8 cellular contexts compared by ENCODE assay signal in the genomic region with DNA sequence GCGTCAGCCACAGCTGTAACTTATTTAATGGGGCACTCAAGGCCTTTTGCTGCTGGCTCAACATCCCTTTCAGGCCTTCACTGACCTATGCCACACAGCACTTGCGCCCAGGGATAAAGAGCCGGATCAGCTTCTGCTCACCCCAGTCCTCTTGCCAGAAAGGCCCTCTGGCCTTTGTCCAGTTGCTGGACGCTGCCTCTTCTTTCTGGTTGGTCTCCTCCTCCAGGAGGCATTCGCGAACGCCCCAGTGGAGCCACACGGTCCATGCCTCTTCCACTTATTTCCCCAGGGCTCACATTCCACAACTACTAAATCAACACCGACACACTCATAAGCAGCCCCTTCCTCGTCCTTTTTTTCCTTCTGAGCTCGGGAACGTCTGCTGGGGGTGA. TPM values are rescaled to one million over a fixed set of nuclear protein-coding genes. Genes with fewer than 3 reads are reported as not detected.
A peak's percentile ranks its signal among the peaks of the same experiment; 100 is the strongest.
DNase-seq lines count a peak whose midpoint lies in the region; ATAC-seq and TF ChIP-seq lines count a peak whose summit lies in the region.

No MANE protein-coding gene starts in this region.

- H3K27me3 Mint-ChIP-seq in activated CD8-positive, alpha-beta memory T cell treated with anti-CD3 and anti-CD28 coated beads, Interleukin-2, amount 10 ng/mL, durations not matched to agents 7 days and 5 days: no peaks in the 10 kb centered on the region

- peak overlapping the region; percentile 96 for H3K4me2 ChIP-seq in hepatocyte

- peak overlapping the region; percentile 67 for H3K27ac Mint-ChIP-seq in activated CD8-positive, alpha-beta memory T cell treated with anti-CD3 and anti-CD28 coated beads, Interleukin-2, amount 10 ng/mL, durations not matched to agents 7 days and 5 days

- peak overlapping the region; percentile 57 for H3K9ac ChIP-seq in rectal smooth muscle tissue (ENCODE audit: low read length)

- H3K27ac ChIP-seq in adipose tissue (ENCODE audit: low read depth, low read length) (peak overlapping the region; percentile 35), hepatocyte (peak overlapping the region; percentile 99), rectal smooth muscle tissue (ENCODE audit: low read depth, low read length) (peak overlapping the region; percentile 89)

- WGBS in adipose tissue, 3 donors: 3 to 10% (median 9%) methylated on average over 12 of the region's 12 CpGs
- 15% methylated on average over 12 of the region's 12 CpGs for WGBS in hepatocyte (ENCODE audit: low lambda C conversion rate, missing lambda C conversion rate)

- H3K4me1 Mint-ChIP-seq in activated CD8-positive, alpha-beta memory T cell treated with anti-CD3 and anti-CD28 coated beads, Interleukin-2, amount 10 ng/mL, durations not matched to agents 7 days and 5 days: peaks cover 18% of the 10 kb centered on the region

- CTCF ChIA-PET in activated CD8-positive, alpha-beta memory T cell treated with anti-CD3 and anti-CD28 coated beads, Interleukin-2, amount 10 ng/mL, durations not matched to agents 7 days and 5 days (lab: Charles Lee): interaction anchor here (1.4 kb wide), 2 partner anchors 9 to 178 kb away, joined by 3 read pairs; no protein-coding TSS in a partner anchor

- H4K20me1 ChIP-seq in hepatocyte (ENCODE audit: insufficient read depth, poor library complexity, severe bottlenecking): no peaks in the 10 kb centered on the region

- peak overlapping the region; percentile 93 for H3K4me3 ChIP-seq in hepatocyte
- H3K4me3 ChIP-seq in rectal smooth muscle tissue (ENCODE audit: low read length): peak overlapping the region; percentile 87

- H3K4me3 Mint-ChIP-seq in activated CD8-positive, alpha-beta memory T cell treated with anti-CD3 and anti-CD28 coated beads, Interleukin-2, amount 10 ng/mL, durations not matched to agents 7 days and 5 days: peak overlapping the region; percentile 69

- TF ChIP-seq CTCF in hepatocyte (IDR thresholded peaks at IDR 0.05; ENCODE audit: poor library complexity): no peak

- no peak for ATAC-seq in activated CD8-positive, alpha-beta memory T cell treated with anti-CD3 and anti-CD28 coated beads, Interleukin-2, amount 10 ng/mL, durations not matched to agents 7 days and 5 days
- ATAC-seq in GM18498 (IDR thresholded peaks at IDR 0.05; ENCODE audit: unreplicated experiment) (no peak), GM18858 (IDR thresholded peaks at IDR 0.05; ENCODE audit: unreplicated experiment) (no peak)

- peaks cover 18% of the 10 kb centered on the region for H3K9me3 ChIP-seq in hepatocyte (ENCODE audit: low read depth)

- peak overlapping the region; percentile 99 for H2AFZ ChIP-seq in hepatocyte

- peaks cover 44% of the 10 kb centered on the region for H3K79me2 ChIP-seq in hepatocyte

- no peaks in the 10 kb centered on the region for H3K27me3 ChIP-seq in hepatocyte
- H3K27me3 ChIP-seq in rectal smooth muscle tissue (ENCODE audit: control insufficient read depth, insufficient read depth, low read length): no peaks in the 10 kb centered on the region

- H3K4me1 ChIP-seq in hepatocyte (ENCODE audit: insufficient read depth): peaks cover 18% of the 10 kb centered on the region
- H3K4me1 ChIP-seq in rectal smooth muscle tissue (ENCODE audit: control insufficient read depth, insufficient read depth, low read length): peaks cover 5% of the 10 kb centered on the region

- peaks cover 4% of the 10 kb centered on the region for H3K9me3 Mint-ChIP-seq in activated CD8-positive, alpha-beta memory T cell treated with anti-CD3 and anti-CD28 coated beads, Interleukin-2, amount 10 ng/mL, durations not matched to agents 7 days and 5 days (ENCODE audit: low read depth)

- DNase-seq in activated CD8-positive, alpha-beta memory T cell treated with anti-CD3 and anti-CD28 coated beads, Interleukin-2, amount 10 ng/mL, durations not matched to agents 7 days and 5 days: no peak
- no peak for DNase-seq in activated CD8-positive, alpha-beta memory T cell treated with anti-CD3 and anti-CD28 coated beads for 24 hours
- peak; percentile 58 for DNase-seq in hepatocyte (ENCODE audit: low spot score)
- DNase-seq in NCI-H2196 treated with DMSO at 0.1 percent for 48 hours (lab: John Stamatoyannopoulos, UW; ENCODE audit: unreplicated experiment): no peak

- H3K36me3 ChIP-seq in hepatocyte (replicated peaks; ENCODE audit: insufficient read depth, low read depth): peaks cover 4% of the 10 kb centered on the region
- H3K36me3 ChIP-seq in rectal smooth muscle tissue (ENCODE audit: control insufficient read depth, insufficient read depth, low read length): no peaks in the 10 kb centered on the region

- no peaks in the 10 kb centered on the region for H3K9me2 ChIP-seq in hepatocyte (replicated peaks; ENCODE audit: insufficient read depth)

- H3K36me3 Mint-ChIP-seq in activated CD8-positive, alpha-beta memory T cell treated with anti-CD3 and anti-CD28 coated beads, Interleukin-2, amount 10 ng/mL, durations not matched to agents 7 days and 5 days: peaks cover 16% of the 10 kb centered on the region

RNA-seq across cellular contexts. Expression of gene ZNF329, which starts 3.7 kb away (rescaled TPM):
- total RNA-seq in activated CD8-positive, alpha-beta memory T cell treated with anti-CD3 and anti-CD28 coated beads, Interleukin-2, amount 10 ng/mL, durations not matched to agents 7 days and 5 days: 1 to 10 TPM; 4.0 to 4.6 TPM
- polyA plus RNA-seq in adipose tissue: 1 to 10 TPM; 2.3 to 5.8 (median 3.0) TPM
- 17.0 and 18.4 TPM in 2 replicates for total RNA-seq in hepatocyte
- polyA plus RNA-seq in hepatocyte: 1.8 and 2.8 TPM in 2 replicates

RNA-seq across cellular contexts. Expression of gene ZNF274, which starts 28.6 kb away (rescaled TPM):
- 10 to 100 TPM; 30.1 to 36.0 TPM for total RNA-seq in activated CD8-positive, alpha-beta memory T cell treated with anti-CD3 and anti-CD28 coated beads, Interleukin-2, amount 10 ng/mL, durations not matched to agents 7 days and 5 days
- 10 to 100 TPM in 2 of 3 donors, 1 to 10 TPM in 1; 9.5 to 12.4 (median 11.0) TPM for polyA plus RNA-seq in adipose tissue
- 28.1 and 28.8 TPM in 2 replicates for total RNA-seq in hepatocyte
- polyA plus RNA-seq in hepatocyte: 29.0 and 30.8 TPM in 2 replicates

RNA-seq across cellular contexts. Expression of gene ZSCAN18, which starts 56.3 kb away (rescaled TPM):
- 10 to 100 TPM; 15.9 to 24.8 TPM for total RNA-seq in activated CD8-positive, alpha-beta memory T cell treated with anti-CD3 and anti-CD28 coated beads, Interleukin-2, amount 10 ng/mL, durations not matched to agents 7 days and 5 days
- polyA plus RNA-seq in adipose tissue (10 to 100 TPM; 25.7 to 32.7 (median 32.0) TPM), hepatocyte (51.8 and 59.1 TPM in 2 replicates)
- total RNA-seq in hepatocyte: 30.4 and 49.8 TPM in 2 replicates

Comparison
In these comparisons a context has a peak if more than half of its experiments do, and no peak if none do; other contexts are left out.
1. H3K27ac ChIP-seq: peak in every context shown above with its lines; median percentile 99 in hepatocyte; 89 in rectal smooth muscle tissue; 35 in adipose tissue.